ENCODE assay signal across 1 cellular context in genomic region chr2:196718796-196719564, GRCh38.
TF ChIP-seq lines count a peak whose summit lies in the region.

No MANE protein-coding gene starts in this region.

TF ChIP-seq in HepG2, 621 proteins besides CTCF, POLR2A, EP300 and RAD21 (continued from another document and continues in another):
- TF ChIP-seq FOXP4 (CRISPR knock-in tag; IDR thresholded peaks at IDR 0.05): no peak
- no peak for TF ChIP-seq ZNF563 (CRISPR knock-in tag; IDR thresholded peaks at IDR 0.05)
- no peak for TF ChIP-seq AGO2 (optimal IDR thresholded peaks at IDR 0.05; ENCODE audit: low read depth, low read length)
- no peak for TF ChIP-seq ARNT2 (CRISPR knock-in tag; IDR thresholded peaks at IDR 0.05; ENCODE audit: low read depth)
- TF ChIP-seq ZNF609 (CRISPR knock-in tag; IDR thresholded peaks at IDR 0.05; ENCODE audit: borderline replicate concordance): no peak
- 0 out of 2 replicates have a peak, but pooled peaks have one; percentile 26 for TF ChIP-seq POLR2AphosphoS5 (IDR thresholded peaks at IDR 0.05; ENCODE audit: low read depth, low read length)
- no peak for TF ChIP-seq TEAD2 (CRISPR knock-in tag; IDR thresholded peaks at IDR 0.05)
- no peak for TF ChIP-seq AHR (CRISPR knock-in tag; IDR thresholded peaks at IDR 0.05)
- TF ChIP-seq LBX2 (CRISPR knock-in tag; IDR thresholded peaks at IDR 0.05; ENCODE audit: borderline replicate concordance): no peak
- TF ChIP-seq ATF2 (CRISPR knock-in tag; IDR thresholded peaks at IDR 0.05): no peak
- no peak for TF ChIP-seq ZNF558 (CRISPR knock-in tag; IDR thresholded peaks at IDR 0.05; ENCODE audit: borderline replicate concordance)
- TF ChIP-seq ZBED4 (CRISPR knock-in tag; IDR thresholded peaks at IDR 0.05; ENCODE audit: borderline replicate concordance): no peak
- TF ChIP-seq ZNF614 (CRISPR knock-in tag; IDR thresholded peaks at IDR 0.05; ENCODE audit: borderline replicate concordance): no peak
- peak; percentile 57 for TF ChIP-seq SAP130 (CRISPR knock-in tag; IDR thresholded peaks at IDR 0.05; ENCODE audit: low read depth)
- no peak for TF ChIP-seq ZBTB2 (CRISPR knock-in tag; IDR thresholded peaks at IDR 0.05; ENCODE audit: low read depth)
- no peak for TF ChIP-seq MXD1 (CRISPR knock-in tag; IDR thresholded peaks at IDR 0.05)
- TF ChIP-seq ZNF547 (CRISPR knock-in tag; IDR thresholded peaks at IDR 0.05): no peak
- TF ChIP-seq ZNF260 (CRISPR knock-in tag; IDR thresholded peaks at IDR 0.05; ENCODE audit: borderline replicate concordance, low read depth): no peak
- 0 out of 2 replicates have a peak, but pooled peaks have one; percentile 18 for TF ChIP-seq GATAD1 (CRISPR knock-in tag; IDR thresholded peaks at IDR 0.05)
- TF ChIP-seq FOXM1 (CRISPR knock-in tag; IDR thresholded peaks at IDR 0.05): no peak
- peak; percentile 99 for TF ChIP-seq MAFF (IDR thresholded peaks at IDR 0.05; ENCODE audit: low read depth, low read length)
- TF ChIP-seq ATF7-NPFF (CRISPR knock-in tag; IDR thresholded peaks at IDR 0.05; ENCODE audit: low read depth): no peak
- TF ChIP-seq KLF11 (CRISPR knock-in tag; IDR thresholded peaks at IDR 0.05): no peak
- TF ChIP-seq ZNF710 (CRISPR knock-in tag; IDR thresholded peaks at IDR 0.05; ENCODE audit: borderline replicate concordance): no peak
- no peak for TF ChIP-seq ZNF3 (CRISPR knock-in tag; IDR thresholded peaks at IDR 0.05)
- TF ChIP-seq STAG1 (CRISPR knock-in tag; IDR thresholded peaks at IDR 0.05): peak; percentile 28
- no peak for TF ChIP-seq HNRNPLL (IDR thresholded peaks at IDR 0.05; ENCODE audit: low read depth, low read length, poor library complexity, severe bottlenecking)
- no peak for TF ChIP-seq KDM4B (CRISPR knock-in tag; IDR thresholded peaks at IDR 0.05)
- TF ChIP-seq MAFG (CRISPR knock-in tag; IDR thresholded peaks at IDR 0.05): peak; percentile 96
- TF ChIP-seq NR2F1 (CRISPR knock-in tag; IDR thresholded peaks at IDR 0.05): 0 out of 4 replicates have a peak, but pooled peaks of 1 of the 2 experiments have one; percentile 29
- no peak; the same call in 1 of the 2 replicates for TF ChIP-seq ARID3A (IDR thresholded peaks at IDR 0.05; ENCODE audit: low read depth, low read length)
- no peak for TF ChIP-seq ZNF574 (CRISPR knock-in tag; IDR thresholded peaks at IDR 0.05)
- no peak for TF ChIP-seq HOXA7 (CRISPR knock-in tag; IDR thresholded peaks at IDR 0.05)
- TF ChIP-seq ETV5 (CRISPR knock-in tag; IDR thresholded peaks at IDR 0.05; ENCODE audit: borderline replicate concordance): no peak
- TF ChIP-seq RARA (CRISPR knock-in tag; IDR thresholded peaks at IDR 0.05): no peak; the same call in 1 of the 2 replicates
- TF ChIP-seq DDIT3 (CRISPR knock-in tag; IDR thresholded peaks at IDR 0.05): no peak
